ENCODE assay signal across 1 cellular context in genomic region chr4:173252024-173252935, GRCh38.
A peak's percentile ranks its signal among the peaks of the same experiment; 100 is the strongest.
TF ChIP-seq lines count a peak whose summit lies in the region.

No MANE protein-coding gene starts in this region.

TF ChIP-seq in HEK293, 187 proteins besides CTCF, POLR2A, EP300 and RAD21 (continued from another document and continues in another):
- TF ChIP-seq INSM2 (tag by site-specific recombination; IDR thresholded peaks at IDR 0.05): peak; percentile 98
- TF ChIP-seq ZNF513 (tag by site-specific recombination; IDR thresholded peaks at IDR 0.05): peak; percentile 93
- TF ChIP-seq ZNF624 (tag by site-specific recombination; IDR thresholded peaks at IDR 0.05): no peak
- TF ChIP-seq PRDM2 (tag by site-specific recombination; IDR thresholded peaks at IDR 0.05; ENCODE audit: borderline replicate concordance): no peak
- TF ChIP-seq TSHZ1 (tag by site-specific recombination; IDR thresholded peaks at IDR 0.05; ENCODE audit: borderline replicate concordance): peak; percentile 100
- 0 out of 2 replicates have a peak, but pooled peaks have one; percentile 14 for TF ChIP-seq MYNN (tag by site-specific recombination; IDR thresholded peaks at IDR 0.05; ENCODE audit: borderline replicate concordance)
- TF ChIP-seq ZNF292 (tag by site-specific recombination; IDR thresholded peaks at IDR 0.05; ENCODE audit: borderline replicate concordance, low read depth): no peak
- peak; percentile 43; the same call in 1 of the 2 replicates for TF ChIP-seq ZNF664 (tag by site-specific recombination; IDR thresholded peaks at IDR 0.05)
- peak; percentile 75 for TF ChIP-seq PRDM1 (tag by site-specific recombination; IDR thresholded peaks at IDR 0.05)
- TF ChIP-seq ZNF184 (tag by site-specific recombination; IDR thresholded peaks at IDR 0.05): peak; percentile 95
- TF ChIP-seq ZBTB26 (tag by site-specific recombination; optimal IDR thresholded peaks at IDR 0.05): no peak
- TF ChIP-seq ZNF404 (tag by site-specific recombination; IDR thresholded peaks at IDR 0.05): no peak
- TF ChIP-seq ZNF146 (tag by site-specific recombination; IDR thresholded peaks at IDR 0.05): peak; percentile 58
- TF ChIP-seq OSR2 (tag by site-specific recombination; IDR thresholded peaks at IDR 0.05): peak; percentile 99
- TF ChIP-seq ZSCAN18 (tag by site-specific recombination; IDR thresholded peaks at IDR 0.05): peak; percentile 51; the same call in 1 of the 2 replicates
- TF ChIP-seq ZNF501 (tag by site-specific recombination; IDR thresholded peaks at IDR 0.05): peak; percentile 81; the same call in 1 of the 2 replicates
- TF ChIP-seq ZBTB44 (tag by site-specific recombination; IDR thresholded peaks at IDR 0.05): peak; percentile 54
- peak; percentile 76 for TF ChIP-seq KLF8 (tag by site-specific recombination; IDR thresholded peaks at IDR 0.05)
- peak; percentile 93; the same call in 1 of the 2 replicates for TF ChIP-seq ZNF660 (tag by site-specific recombination; IDR thresholded peaks at IDR 0.05)
- peak; percentile 81 for TF ChIP-seq ZNF341 (tag by site-specific recombination; IDR thresholded peaks at IDR 0.05; ENCODE audit: low read depth)
- TF ChIP-seq ZNF600 (tag by site-specific recombination; IDR thresholded peaks at IDR 0.05): peak; percentile 81
- peak; percentile 91 for TF ChIP-seq ZSCAN30 (tag by site-specific recombination; IDR thresholded peaks at IDR 0.05)
- TF ChIP-seq ELK4 (IDR thresholded peaks at IDR 0.05; ENCODE audit: borderline replicate concordance, low read depth, low read length): no peak
- no peak for TF ChIP-seq ZNF585B (tag by site-specific recombination; IDR thresholded peaks at IDR 0.05)
- no peak for TF ChIP-seq ZNF354C (tag by site-specific recombination; IDR thresholded peaks at IDR 0.05; ENCODE audit: borderline replicate concordance, low read depth)
- TF ChIP-seq ZNF692 (tag by site-specific recombination; IDR thresholded peaks at IDR 0.05): peak; percentile 93
- TF ChIP-seq REPIN1 (tag by site-specific recombination; IDR thresholded peaks at IDR 0.05; ENCODE audit: low read depth): no peak
- peak; percentile 93 for TF ChIP-seq GLI2 (tag by site-specific recombination; IDR thresholded peaks at IDR 0.05; ENCODE audit: borderline replicate concordance, low read depth)
- TF ChIP-seq ZNF121 (tag by site-specific recombination; IDR thresholded peaks at IDR 0.05): peak; percentile 89
- peak; percentile 91; the same call in 1 of the 2 replicates for TF ChIP-seq KLF17 (tag by site-specific recombination; IDR thresholded peaks at IDR 0.05)
- peak; percentile 79 for TF ChIP-seq ZNF488 (tag by site-specific recombination; IDR thresholded peaks at IDR 0.05)
- TF ChIP-seq GLIS2 (tag by site-specific recombination; IDR thresholded peaks at IDR 0.05): no peak
